Comparison of ENCODE assay signal across 10 cellular contexts in the genomic region with DNA sequence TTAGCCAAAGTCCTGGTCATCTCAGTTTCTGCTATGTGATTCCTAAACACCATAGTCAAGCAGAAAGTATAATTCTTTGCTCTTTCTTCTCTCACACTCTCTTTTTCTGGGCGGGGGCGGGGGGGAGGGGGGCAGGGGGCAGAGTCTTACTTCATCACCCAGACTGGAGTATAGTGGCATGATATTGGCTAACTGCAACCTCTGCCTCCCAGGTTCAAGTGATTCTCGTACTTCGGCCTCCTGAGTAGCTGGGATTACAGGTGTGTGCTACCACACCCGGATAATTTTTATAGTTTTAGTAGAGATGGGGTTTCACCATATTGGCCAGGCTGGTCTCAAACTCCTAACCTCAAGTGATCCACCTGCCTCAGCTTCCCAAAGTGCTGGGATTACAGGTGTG. TPM values are rescaled to one million over a fixed set of nuclear protein-coding genes. Genes with fewer than 3 reads are reported as not detected.
DNase-seq lines count a peak whose midpoint lies in the region; ATAC-seq and TF ChIP-seq lines count a peak whose summit lies in the region.
"Not testable (repeated sequence)": the region's sequence is repeated elsewhere in the genome, so short reads cannot be mapped to it uniquely, and the experiment has no call there.
"Had no signal": no experiment of that assay in that cellular context is flagged by ENCODE, and none has a peak within 500 bp of the region (broad histone marks: within the 10 kb centered on the region; RNA-seq: fewer than 3 reads in every experiment).

No MANE protein-coding gene starts in this region.

- H3K9ac ChIP-seq in Karpas-422 (ENCODE audit: low read length); colonic mucosa (ENCODE audit: low read depth in 2 of 2, low read length in 2 of 2): not testable (repeated sequence)

- H3K36me3 ChIP-seq in Karpas-422 (ENCODE audit: insufficient read depth, low read length); ascending aorta; colonic mucosa; mucosa of descending colon (ENCODE audit: low read depth); transverse colon: not testable (repeated sequence)

- peak overlapping the region; percentile 79 for H3K27ac ChIP-seq in Karpas-422 (ENCODE audit: low read length)
- H3K27ac ChIP-seq in ascending aorta = peak overlapping the region; percentile 48 to 65
- peak overlapping the region; percentile 6 for H3K27ac ChIP-seq in colonic mucosa
- H3K27ac ChIP-seq in transverse colon = peak overlapping the region in 3 of 4 donors; percentile 34 to 47 (median 44)

- not testable (repeated sequence) for H3K9me3 ChIP-seq in Karpas-422 (ENCODE audit: low read length); ascending aorta; colonic mucosa; mucosa of descending colon; transverse colon

- H3K79me2 ChIP-seq in Karpas-422 (ENCODE audit: low read length) = peaks cover 87% of the 10 kb centered on the region

- not testable (repeated sequence) for DNase-seq in Karpas-422; ascending aorta (ENCODE audit: low spot score in 2 of 2); mucosa of descending colon; sciatic nerve (ENCODE audit: low spot score)
- DNase-seq in colonic mucosa (peak; percentile 33), transverse colon (peak; percentile 16)

- H2AFZ ChIP-seq in Karpas-422 (ENCODE audit: low read length) = not testable (repeated sequence)

- H3K9me2 ChIP-seq in Karpas-422 (replicated peaks; ENCODE audit: insufficient read depth, low read length) = not testable (repeated sequence)

- H4K20me1 ChIP-seq in Karpas-422 (ENCODE audit: insufficient read depth, low read depth, low read length) = not testable (repeated sequence)

- intact Hi-C loops in ascending aorta (cut with DNase I); colonic mucosa (cut with DNase I); mucosa of descending colon (cut with DNase I, micrococcal nuclease); sciatic nerve (cut with DNase I); transverse colon (cut with DNase I; ENCODE audit: low total_unique reads): not testable (repeated sequence)

- ATAC-seq in mucosa of descending colon (peak; percentile 57), sciatic nerve (peak; percentile 20)

- in situ Hi-C loops in transverse colon (cut with MboI; ENCODE audit: low pct_ligation_motif_present in 1 of 4, low pct_unique_long_range_greater_than_20kb in 1 of 4, low sequenced_read_pairs in 3 of 4) = not testable (repeated sequence)

- whole genome bisulfite sequencing in transverse colon (ENCODE audit: low coverage in 1 of 2), 2 donors = 59 to 63% methylated on average over 3 to 5 of the region's 5 CpGs

- H3K4me2 ChIP-seq in Karpas-422 (ENCODE audit: low read depth, low read length, poor library complexity, severe bottlenecking) = peak overlapping the region; percentile 60

- H3K27me3 ChIP-seq in Karpas-422 (ENCODE audit: low read length); ascending aorta; colonic mucosa; transverse colon: not testable (repeated sequence)

- TF ChIP-seq EP300 in transverse colon (IDR thresholded peaks at IDR 0.05; ENCODE audit: low read depth) = not testable (repeated sequence)

- H3K4me3 ChIP-seq in Karpas-422 (ENCODE audit: low read length) = 0 out of 2 replicates have a peak overlapping the region, but pooled peaks have one; percentile 12
- not testable (repeated sequence) for H3K4me3 ChIP-seq in ascending aorta, colonic mucosa, mucosa of descending colon, transverse colon

- not testable (repeated sequence) for TF ChIP-seq POLR2A in transverse colon (IDR thresholded peaks at IDR 0.05)

- TF ChIP-seq CTCF in ascending aorta (IDR thresholded peaks at IDR 0.05); colonic mucosa (IDR thresholded peaks at IDR 0.05); mucosa of descending colon (IDR thresholded peaks at IDR 0.05); transverse colon (IDR thresholded peaks at IDR 0.05): not testable (repeated sequence)

- H3K4me1 ChIP-seq in Karpas-422 (ENCODE audit: low read length) (peaks cover 56% of the 10 kb centered on the region), ascending aorta (peaks cover 22 to 53% of the 10 kb centered on the region in 2 donors), mucosa of descending colon (ENCODE audit: low read depth) (peaks cover 16% of the 10 kb centered on the region), transverse colon (peaks cover 18 to 72% (median 40%) of the 10 kb centered on the region in 4 donors)
- H3K4me1 ChIP-seq in colonic mucosa = not testable (repeated sequence)

RNA-seq across cellular contexts. Expression of gene NPFF, which starts 58.1 kb away (rescaled TPM):
- 1.0 TPM in 1 of 2 replicates, not detected in the other for total RNA-seq in Karpas-422 (2014; rRNA removed; shearing (Covaris generic); ENCODE audit: low replicate concordance)
- total RNA-seq in ascending aorta (2.8 TPM), colonic mucosa (not detected), mucosa of descending colon (not detected), sciatic nerve (not detected), transverse colon (not detected)
- total RNA-seq: A673; Calu3; CD4-positive, alpha-beta T cell; CD8-positive, alpha-beta T cell had no signal

Comparison
In these comparisons a context has a peak if more than half of its experiments do, and no peak if none do; other contexts are left out.
1. H3K27ac ChIP-seq: peak in every context shown above with its lines; median percentile 79 in Karpas-422; 56 in ascending aorta; 44 in transverse colon; 6 in colonic mucosa.